In genomic region chr1:100949515-100950158, GRCh38 we compare ENCODE assay signal across 8 cellular contexts. TPM values are rescaled to one million over a fixed set of nuclear protein-coding genes. Genes with fewer than 3 reads are reported as not detected.
A peak's percentile ranks its signal among the peaks of the same experiment; 100 is the strongest.
DNase-seq lines count a peak whose midpoint lies in the region; ATAC-seq and TF ChIP-seq lines count a peak whose summit lies in the region.
"Not testable (repeated sequence)": the region's sequence is repeated elsewhere in the genome, so short reads cannot be mapped to it uniquely, and the experiment has no call there.

No MANE protein-coding gene starts in this region.

- H3K4me1 ChIP-seq in breast epithelium = not testable (repeated sequence)

- H3K4me3 ChIP-seq in breast epithelium = not testable (repeated sequence)

- intact Hi-C loops in breast epithelium (cut with DNase I; ENCODE audit: low total_unique reads) = not testable (repeated sequence)

- not testable (repeated sequence) for H3K36me3 ChIP-seq in breast epithelium

- H3K27me3 ChIP-seq in breast epithelium = not testable (repeated sequence)

- peak; percentile 83 for ATAC-seq in GM21529 (IDR thresholded peaks at IDR 0.05; ENCODE audit: unreplicated experiment)
- ATAC-seq in HG03442 (IDR thresholded peaks at IDR 0.05; ENCODE audit: unreplicated experiment) = peak; percentile 78

- not testable (repeated sequence) for H3K9me3 ChIP-seq in breast epithelium

- H3K27ac ChIP-seq in breast epithelium = not testable (repeated sequence)

- not testable (repeated sequence) for TF ChIP-seq CTCF in breast epithelium (IDR thresholded peaks at IDR 0.05)

- DNase-seq in ELR (ENCODE audit: low read depth) (peak; percentile 11), NCI-H526 treated with DMSO at 0.1 percent for 48 hours (lab: John Stamatoyannopoulos, UW) (peak; percentile 45), breast epithelium (ENCODE audit: low spot score in 2 of 2) (peak; percentile 32 to 72), left kidney (ENCODE audit: low read depth, low spot score) (peak; percentile 77)
- DNase-seq in activated CD4-positive, alpha-beta T cell treated with anti-CD3 and anti-CD28 coated beads, Interleukin-2, amount 50 U/mL, for 4 hours = peak; percentile 37 to 43
- peak; percentile 44 for DNase-seq in stimulated activated CD8-positive, alpha-beta memory T cell treated with anti-CD3 and anti-CD28 coated beads, Interleukin-12 subunit alpha, Interleukin-12 subunit beta, amount 100 ng/mL, for 1 hour (ENCODE audit: low read depth)

- not testable (repeated sequence) for TF ChIP-seq POLR2A in breast epithelium (IDR thresholded peaks at IDR 0.05)

RNA-seq across cellular contexts. Expression of gene SLC30A7, which starts 53.7 kb away (rescaled TPM):
- total RNA-seq in breast epithelium = 10 to 100 TPM; 19.5 to 33.8 (median 25.9) TPM

RNA-seq across cellular contexts. Expression of gene EXTL2, which starts 55.0 kb away (rescaled TPM):
- 10 to 100 TPM in 2 of 3 donors, 1 to 10 TPM in 1; 8.3 to 17.0 (median 15.4) TPM for total RNA-seq in breast epithelium

Comparison
In these comparisons a context has a peak if more than half of its experiments do, and no peak if none do; other contexts are left out.
1. DNase-seq: peak in every context shown above with its lines; median percentile 77 in left kidney; 52 in breast epithelium; 45 in NCI-H526 treated with DMSO at 0.1 percent for 48 hours; 44 in stimulated activated CD8-positive, alpha-beta memory T cell treated with anti-CD3 and anti-CD28 coated beads, Interleukin-12 subunit alpha, Interleukin-12 subunit beta, amount 100 ng/mL, for 1 hour; 40 in activated CD4-positive, alpha-beta T cell treated with anti-CD3 and anti-CD28 coated beads, Interleukin-2, amount 50 U/mL, for 4 hours; 11 in ELR.